ENCODE assay signal across 20 cellular contexts in the genomic region with DNA sequence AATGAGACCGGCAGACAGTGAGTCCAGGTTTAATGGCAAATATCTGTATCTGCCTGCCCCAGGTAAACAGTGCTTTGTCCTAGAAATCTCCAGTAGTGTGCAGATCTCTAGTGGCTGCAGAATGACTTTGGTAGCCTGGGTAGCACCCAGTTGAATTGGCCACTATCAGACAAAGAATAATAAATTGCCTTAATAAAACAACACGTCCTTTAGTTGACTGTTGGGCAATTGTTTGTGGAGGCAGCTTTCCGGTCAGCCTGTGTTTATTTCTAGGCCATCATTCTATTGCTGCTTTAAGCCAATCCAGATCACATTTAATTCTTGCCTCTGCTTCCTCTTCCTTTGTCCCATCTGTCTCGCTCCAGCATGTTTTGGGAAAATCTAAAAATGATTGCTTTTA.
"Had no signal": no experiment of that assay in that cellular context is flagged by ENCODE, and none has a peak within 500 bp of the region (broad histone marks: within the 10 kb centered on the region; RNA-seq: fewer than 3 reads in every experiment).

No MANE protein-coding gene starts in this region.

- H3K9ac ChIP-seq: parathyroid adenoma had no signal

- DNase-seq: activated CD4-positive, alpha-beta memory T cell treated with anti-CD3 and anti-CD28 coated beads, Interleukin-2, amount 10 ng/mL, durations not matched to agents 7 days and 5 days; activated CD4-positive, alpha-beta T cell treated with anti-CD3 and anti-CD28 coated beads for 4 hours; activated CD8-positive, alpha-beta memory T cell treated with anti-CD3 and anti-CD28 coated beads, Interleukin-2, amount 10 ng/mL, durations not matched to agents 7 days and 5 days; endodermal cell; kidney; left ventricle myocardium inferior; mucosa of descending colon; naive B cell; spleen; stimulated activated CD8-positive, alpha-beta memory T cell treated with anti-CD3 and anti-CD28 coated beads, Interleukin-4, amount 100 ng/mL, for 48 hours; stimulated activated naive CD4-positive, alpha-beta T cell; T-cell; transverse colon had no signal

- H3K36me3 Mint-ChIP-seq: WTC11 had no signal

- H3K4me3 Mint-ChIP-seq: activated CD4-positive, alpha-beta memory T cell treated with anti-CD3 and anti-CD28 coated beads, Interleukin-2, amount 10 ng/mL, durations not matched to agents 7 days and 5 days; activated CD8-positive, alpha-beta memory T cell treated with anti-CD3 and anti-CD28 coated beads, Interleukin-2, amount 10 ng/mL, durations not matched to agents 7 days and 5 days; activated naive CD8-positive, alpha-beta T cell; endodermal cell; memory B cell; naive B cell; T-cell; WTC11 had no signal

- H3K9me3 Mint-ChIP-seq: activated CD4-positive, alpha-beta memory T cell treated with anti-CD3 and anti-CD28 coated beads, Interleukin-2, amount 10 ng/mL, durations not matched to agents 7 days and 5 days; endodermal cell; memory B cell; naive B cell; T-cell; WTC11 had no signal

- H3K27ac ChIP-seq: epithelial cell of prostate, left ventricle myocardium inferior, parathyroid adenoma, spleen, transverse colon, vagina had no signal

- H2AFZ ChIP-seq: parathyroid adenoma had no signal

- H3K36me3 ChIP-seq: transverse colon, vagina had no signal

- H3K4me3 ChIP-seq: left ventricle myocardium inferior, mucosa of descending colon, spleen, transverse colon, vagina had no signal

- H3K27ac Mint-ChIP-seq: activated CD4-positive, alpha-beta memory T cell treated with anti-CD3 and anti-CD28 coated beads, Interleukin-2, amount 10 ng/mL, durations not matched to agents 7 days and 5 days; activated CD8-positive, alpha-beta memory T cell treated with anti-CD3 and anti-CD28 coated beads, Interleukin-2, amount 10 ng/mL, durations not matched to agents 7 days and 5 days; activated naive CD8-positive, alpha-beta T cell; endodermal cell; T-cell; WTC11 had no signal

- FAIRE-seq: frontal cortex, kidney had no signal

- H3K9me3 ChIP-seq: left ventricle myocardium inferior, mucosa of descending colon, spleen, transverse colon, vagina had no signal

- H3K27me3 Mint-ChIP-seq: activated CD4-positive, alpha-beta memory T cell treated with anti-CD3 and anti-CD28 coated beads, Interleukin-2, amount 10 ng/mL, durations not matched to agents 7 days and 5 days; activated CD8-positive, alpha-beta memory T cell treated with anti-CD3 and anti-CD28 coated beads, Interleukin-2, amount 10 ng/mL, durations not matched to agents 7 days and 5 days; activated naive CD8-positive, alpha-beta T cell; memory B cell; naive B cell; T-cell had no signal

- H3K4me1 ChIP-seq: parathyroid adenoma, vagina had no signal

- H3K79me2 ChIP-seq: parathyroid adenoma had no signal

- H3K27me3 ChIP-seq: spleen, transverse colon, vagina had no signal
